ENCODE assay signal across 9 cellular contexts in the genomic region with DNA sequence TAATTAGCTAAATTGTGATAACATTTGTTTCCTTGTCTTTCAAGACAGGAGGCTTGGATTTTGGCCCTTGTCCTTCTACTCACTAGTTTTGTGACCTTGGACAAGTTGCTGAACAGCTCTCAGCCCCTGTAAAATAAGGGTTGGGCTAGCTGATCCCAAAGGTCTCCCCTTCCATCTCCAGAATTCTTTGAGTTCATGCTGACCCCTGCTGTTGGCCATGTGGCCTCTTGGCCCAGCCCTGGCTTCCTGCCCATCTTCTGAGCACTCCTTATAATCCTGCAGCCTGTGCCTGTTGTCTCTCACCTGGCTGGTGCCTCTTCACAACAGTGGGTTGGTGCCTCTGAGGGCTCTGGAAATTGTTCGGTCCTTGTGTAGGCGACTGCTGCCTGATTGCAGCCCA. TPM values are rescaled to one million over a fixed set of nuclear protein-coding genes. Genes with fewer than 3 reads are reported as not detected.
DNase-seq lines count a peak whose midpoint lies in the region; ATAC-seq and TF ChIP-seq lines count a peak whose summit lies in the region.
"Had no signal": no experiment of that assay in that cellular context is flagged by ENCODE, and none has a peak within 500 bp of the region (broad histone marks: within the 10 kb centered on the region; RNA-seq: fewer than 3 reads in every experiment).

No MANE protein-coding gene starts in this region.

- H3K9me3 ChIP-seq in endodermal cell (ENCODE audit: control insufficient read depth, low read length) = no peaks in the 10 kb centered on the region

- TF ChIP-seq CTCF in endodermal cell (conservative IDR thresholded peaks at IDR 0.05) = peak; percentile 37

- ATAC-seq in stimulated activated effector memory CD8-positive, alpha-beta T cell treated with anti-CD3 and anti-CD28 coated beads, Interleukin-12 subunit alpha, Interleukin-12 subunit beta, amount 100 ng/mL, for 72 hours = peak; percentile 19

- H3K9me3 Mint-ChIP-seq in endodermal cell = no peaks in the 10 kb centered on the region
- no peaks in the 10 kb centered on the region for H3K9me3 Mint-ChIP-seq in stimulated activated effector memory CD8-positive, alpha-beta T cell treated with anti-CD3 and anti-CD28 coated beads, Interleukin-12 subunit alpha, Interleukin-12 subunit beta, amount 100 ng/mL, for 72 hours

- H3K4me1 ChIP-seq in endodermal cell (ENCODE audit: control insufficient read depth, insufficient read depth, low read length) = no peaks in the 10 kb centered on the region

- H3K9ac ChIP-seq in endodermal cell (ENCODE audit: extremely low read depth, low read length, poor library complexity, severe bottlenecking) = no peak overlapping the region

- no peak overlapping the region for H3K27ac ChIP-seq in endodermal cell (ENCODE audit: low read depth, low read length)

- WGBS in endodermal cell (ENCODE audit: insufficient coverage in 1 of 2, insufficient read length in 1 of 2), 2 experiments = 86 to 95% methylated on average over 2 of the region's 2 CpGs

- no peak overlapping the region for H3K4me3 ChIP-seq in endodermal cell (ENCODE audit: low read length)

- DNase-seq in NCI-H82 (lab: John Stamatoyannopoulos, UW) (peak; percentile 17), NCI-H82 treated with DMSO at 0.1 percent for 48 hours (lab: John Stamatoyannopoulos, UW; ENCODE audit: unreplicated experiment) (no peak), NCI-H524 treated with DMSO at 0.1 percent for 48 hours (lab: John Stamatoyannopoulos, UW) (peak; percentile 25), endodermal cell (peak; percentile 58), posterior vena cava (ENCODE audit: low spot score) (no peak), T-helper 2 cell (no peak), NCI-H1417 treated with DMSO at 0.1 percent for 48 hours (lab: John Stamatoyannopoulos, UW) (no peak)
- DNase-seq in stimulated activated effector memory CD8-positive, alpha-beta T cell treated with anti-CD3 and anti-CD28 coated beads, Interleukin-12 subunit alpha, Interleukin-12 subunit beta, amount 100 ng/mL, for 72 hours (ENCODE audit: low spot score in 2 of 2) = no peak
- DNase-seq: effector CD4-positive, alpha-beta T cell had no signal

- H3K36me3 Mint-ChIP-seq in endodermal cell (ENCODE audit: low read depth) = no peaks in the 10 kb centered on the region
- H3K36me3 Mint-ChIP-seq in stimulated activated effector memory CD8-positive, alpha-beta T cell treated with anti-CD3 and anti-CD28 coated beads, Interleukin-12 subunit alpha, Interleukin-12 subunit beta, amount 100 ng/mL, for 72 hours = no peaks in the 10 kb centered on the region

- no peak overlapping the region for H3K4me3 Mint-ChIP-seq in endodermal cell
- no peak overlapping the region for H3K4me3 Mint-ChIP-seq in stimulated activated effector memory CD8-positive, alpha-beta T cell treated with anti-CD3 and anti-CD28 coated beads, Interleukin-12 subunit alpha, Interleukin-12 subunit beta, amount 100 ng/mL, for 72 hours

- H3K36me3 ChIP-seq in endodermal cell (ENCODE audit: control insufficient read depth, insufficient read depth, low read length) = no peaks in the 10 kb centered on the region

- H3K27me3 Mint-ChIP-seq in endodermal cell (ENCODE audit: insufficient read depth) = no peaks in the 10 kb centered on the region

- intact Hi-C loops in posterior vena cava (cut with DNase I) = loop anchor here (2.0 to 10.0 kb wide), 2 partner anchors 65 to 137 kb away; no protein-coding TSS in a partner anchor

- H3K4me1 Mint-ChIP-seq in endodermal cell = peaks cover 19% of the 10 kb centered on the region
- H3K4me1 Mint-ChIP-seq in stimulated activated effector memory CD8-positive, alpha-beta T cell treated with anti-CD3 and anti-CD28 coated beads, Interleukin-12 subunit alpha, Interleukin-12 subunit beta, amount 100 ng/mL, for 72 hours = no peaks in the 10 kb centered on the region

- H3K27me3 ChIP-seq in endodermal cell (ENCODE audit: control insufficient read depth, insufficient read depth, low read length, poor library complexity, severe bottlenecking) = no peaks in the 10 kb centered on the region

- H3K27ac Mint-ChIP-seq in endodermal cell = peak overlapping the region; percentile 8
- no peak overlapping the region for H3K27ac Mint-ChIP-seq in stimulated activated effector memory CD8-positive, alpha-beta T cell treated with anti-CD3 and anti-CD28 coated beads, Interleukin-12 subunit alpha, Interleukin-12 subunit beta, amount 100 ng/mL, for 72 hours

RNA-seq across cellular contexts. Expression of a gene that starts 10.1 kb away (rescaled TPM):
- total RNA-seq in endodermal cell = 10 to 100 TPM; 41.6 to 43.2 TPM
- polyA plus RNA-seq in endodermal cell (2013, experiment 1 of 2) = 46.4 TPM
- polyA plus RNA-seq in endodermal cell (2013, experiment 2 of 2) = 42.7 TPM
- 100 to 1,000 TPM in 1 of 2 donors, 10 to 100 TPM in 1; 99.4 to 153 TPM for total RNA-seq in posterior vena cava

Comparison
In these comparisons a context has a peak if more than half of its experiments do, and no peak if none do; other contexts are left out.
1. DNase-seq: peak in NCI-H82 (single experiment), NCI-H524 treated with DMSO at 0.1 percent for 48 hours (single experiment) and endodermal cell (single experiment); none in NCI-H82 treated with DMSO at 0.1 percent for 48 hours (single experiment), stimulated activated effector memory CD8-positive, alpha-beta T cell treated with anti-CD3 and anti-CD28 coated beads, Interleukin-12 subunit alpha, Interleukin-12 subunit beta, amount 100 ng/mL, for 72 hours (0 of 2), posterior vena cava (single experiment), T-helper 2 cell (0 of 5) and NCI-H1417 treated with DMSO at 0.1 percent for 48 hours (single experiment).